27 cellular contexts compared by ENCODE assay signal in the genomic region with DNA sequence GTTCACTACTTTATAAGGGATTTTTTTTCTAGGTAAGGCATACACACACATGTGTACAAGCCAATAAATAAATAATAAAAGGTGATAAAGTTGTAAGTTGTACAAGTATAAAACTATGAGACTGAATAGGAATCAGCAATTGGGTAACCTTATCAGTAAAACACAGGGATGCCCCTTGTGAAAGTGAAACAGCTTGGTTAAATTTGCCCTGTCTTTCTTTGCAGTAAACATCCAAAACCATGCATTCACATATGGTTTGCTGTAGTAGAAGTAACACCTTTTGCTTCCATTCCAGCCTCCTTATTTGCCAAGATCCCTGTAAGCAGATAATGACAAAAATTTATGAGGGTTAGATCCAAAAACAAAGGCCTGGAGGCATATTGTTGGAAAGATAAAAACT. TPM values are rescaled to one million over a fixed set of nuclear protein-coding genes. Genes with fewer than 3 reads are reported as not detected.
"Had no signal": no experiment of that assay in that cellular context is flagged by ENCODE, and none has a peak within 500 bp of the region (broad histone marks: within the 10 kb centered on the region; RNA-seq: fewer than 3 reads in every experiment).

No MANE protein-coding gene starts in this region.

- H2AFZ ChIP-seq: PC-9 had no signal

- H3K4me3 ChIP-seq: K562, PC-9 had no signal

- H3K9ac ChIP-seq: KMS-11, SK-N-SH had no signal

- ATAC-seq: K562, T-cell had no signal

- H3K27ac ChIP-seq: KMS-11, PC-9 had no signal

- H3K9me3 ChIP-seq: SK-N-SH had no signal

- DNase-seq: NCI-H1092; NCI-H1105 treated with DMSO at 0.1 percent for 48 hours; NCI-H1417 treated with DMSO at 0.1 percent for 48 hours; NCI-H146; NCI-H187; NCI-H2029; NCI-H2081 treated with DMSO at 0.1 percent for 48 hours; NCI-H2171; NCI-H226; NCI-H446; NCI-H510A; NCI-H69; NCI-H774; NK-92 treated with Interleukin-12 subunit alpha and Interleukin-12 subunit beta, amount 100 ng/mL, for 24 hours; PC-9; Right ventricle myocardium superior; RPMI8226; SK-N-SH; SW 1271; T-cell had no signal

- H3K4me2 ChIP-seq: KMS-11, PC-9, SK-N-SH had no signal

RNA-seq across cellular contexts. Expression of a gene that starts 44.3 kb away (rescaled TPM):
- total RNA-seq: HT1080, K562, LHCN-M2, MCF 10A, OCI-LY7, PC-9, Right ventricle myocardium superior, SK-MEL-5, T-cell had no signal
